In genomic region chr18:58823385-58823784, GRCh38 we compare ENCODE assay signal across 24 cellular contexts.
"Had no signal": no experiment of that assay in that cellular context is flagged by ENCODE, and none has a peak within 500 bp of the region (broad histone marks: within the 10 kb centered on the region; RNA-seq: fewer than 3 reads in every experiment).

No MANE protein-coding gene starts in this region.

- H3K4me3 ChIP-seq: dorsolateral prefrontal cortex, heart right ventricle, lower lobe of right lung, neural progenitor cell, sigmoid colon, suprapubic skin had no signal

- H3K27me3 ChIP-seq: dorsolateral prefrontal cortex, foreskin keratinocyte, heart right ventricle, neural progenitor cell, sigmoid colon, suprapubic skin had no signal

- H3K36me3 ChIP-seq: heart right ventricle, lower lobe of right lung, neural progenitor cell, sigmoid colon, suprapubic skin had no signal

- H3K4me1 Mint-ChIP-seq: natural killer cell had no signal

- DNase-seq: cerebellar nuclear complex; dorsolateral prefrontal cortex; effector CD4-positive, alpha-beta T cell; foreskin keratinocyte; glutamatergic neuron; heart right ventricle; hypothalamus; immature natural killer cell; islet precursor cell; kidney glomerular epithelial cell; left colon; left ventricle myocardium superior; lower lobe of right lung; natural killer cell; sigmoid colon; stimulated activated naive B cell treated with anti-CD40 and anti-IgM and Interleukin-4, amounts not matched to agents 10 μg/mL and 1 μg/mL and 100 μg/mL, for 72 hours; stimulated activated naive CD8-positive, alpha-beta T cell treated with anti-CD3 and anti-CD28 coated beads, Interleukin-15, amount 100 ng/mL, for 72 hours had no signal

- ATAC-seq: esophagus mucosa; foreskin keratinocyte; heart right ventricle; left colon; left ventricle myocardium superior; lower lobe of right lung; natural killer cell; stimulated activated naive B cell treated with anti-CD40 and anti-IgM and Interleukin-4, amounts not matched to agents 10 μg/mL and 1 μg/mL and 100 μg/mL, for 72 hours; stimulated activated naive CD8-positive, alpha-beta T cell treated with anti-CD3 and anti-CD28 coated beads, Interleukin-15, amount 100 ng/mL, for 72 hours had no signal

- H3K9ac ChIP-seq: neural progenitor cell, parathyroid adenoma had no signal

- H2AFZ ChIP-seq: neural progenitor cell, parathyroid adenoma had no signal

- H3K9me3 Mint-ChIP-seq: natural killer cell; stimulated activated naive CD8-positive, alpha-beta T cell treated with anti-CD3 and anti-CD28 coated beads, Interleukin-15, amount 100 ng/mL, for 72 hours had no signal

- H3K4me1 ChIP-seq: foreskin keratinocyte, heart right ventricle, lower lobe of right lung, parathyroid adenoma, sigmoid colon, suprapubic skin had no signal

- H3K27ac Mint-ChIP-seq: immature natural killer cell; natural killer cell; progenitor cell of endocrine pancreas; stimulated activated naive B cell treated with anti-CD40 and anti-IgM and Interleukin-4, amounts not matched to agents 10 μg/mL and 1 μg/mL and 100 μg/mL, for 72 hours; stimulated activated naive CD8-positive, alpha-beta T cell treated with anti-CD3 and anti-CD28 coated beads, Interleukin-15, amount 100 ng/mL, for 72 hours; type B pancreatic cell had no signal

- H3K27ac ChIP-seq: dorsolateral prefrontal cortex, epithelial cell of prostate, foreskin keratinocyte, heart right ventricle, lower lobe of right lung, neural progenitor cell, parathyroid adenoma, sigmoid colon, suprapubic skin had no signal

- H3K9me3 ChIP-seq: heart right ventricle, lower lobe of right lung, sigmoid colon, suprapubic skin had no signal

- H3K4me2 ChIP-seq: neural progenitor cell had no signal

- H3K4me3 Mint-ChIP-seq: immature natural killer cell; natural killer cell; neural progenitor cell; stimulated activated naive B cell treated with anti-CD40 and anti-IgM and Interleukin-4, amounts not matched to agents 10 μg/mL and 1 μg/mL and 100 μg/mL, for 72 hours; stimulated activated naive CD8-positive, alpha-beta T cell treated with anti-CD3 and anti-CD28 coated beads, Interleukin-15, amount 100 ng/mL, for 72 hours; type B pancreatic cell had no signal

- H3K79me2 ChIP-seq: parathyroid adenoma had no signal

- H3K36me3 Mint-ChIP-seq: immature natural killer cell, natural killer cell, type B pancreatic cell had no signal
